18 cellular contexts compared by ENCODE assay signal in the genomic region with DNA sequence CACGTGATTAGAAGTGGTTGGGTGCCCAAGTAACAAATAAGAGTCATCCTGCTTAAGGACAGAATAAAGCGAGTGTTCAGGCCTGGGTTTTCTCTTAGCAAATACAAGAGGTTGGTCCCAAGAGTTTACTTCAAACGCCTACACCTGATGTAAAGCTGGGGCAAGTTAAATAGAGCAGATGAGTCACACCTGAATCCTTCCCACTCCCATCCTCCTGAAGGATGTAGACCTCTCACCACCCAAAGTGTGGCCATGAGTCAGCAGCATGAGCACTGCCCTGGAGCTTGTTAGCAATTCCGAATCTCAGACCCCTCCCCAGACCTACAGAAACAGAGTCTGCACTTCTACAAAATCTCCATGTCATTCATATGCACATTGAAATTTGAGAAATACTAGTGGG.
DNase-seq lines count a peak whose midpoint lies in the region; ATAC-seq, FAIRE-seq and TF ChIP-seq lines count a peak whose summit lies in the region.
"Had no signal": no experiment of that assay in that cellular context is flagged by ENCODE, and none has a peak within 500 bp of the region (broad histone marks: within the 10 kb centered on the region; RNA-seq: fewer than 3 reads in every experiment).

No MANE protein-coding gene starts in this region.

- H2AFZ ChIP-seq in HepG2 (ENCODE audit: low read length) (no peak overlapping the region), hepatocyte (no peak overlapping the region)

- in situ Hi-C loops in HepG2 (cut with HindIII; ENCODE audit: extremely low pct_ligation_motif_present, low pct_unique_long_range_greater_than_20kb), result no loop called here

- H3K4me3 ChIP-seq in HepG2 (replicated peaks in 1 of 3; ENCODE audit: insufficient read depth in 1 of 3, low read depth in 2 of 3, low read length in 3 of 3), result no peak overlapping the region
- H3K4me3 ChIP-seq in right lobe of liver, result no peak overlapping the region
- no peak overlapping the region for H3K4me3 ChIP-seq in hepatocyte
- H3K4me3 ChIP-seq: cardiac muscle cell, esophagus squamous epithelium, ovary had no signal

- intact Hi-C loops in HepG2 (cut with micrococcal nuclease; ENCODE audit: unreplicated experiment), result no loop called here
- intact Hi-C loops in right lobe of liver (cut with DNase I), result no loop called here
- intact Hi-C loops in Calu3 (cut with micrococcal nuclease; ENCODE audit: unreplicated experiment), result no loop called here
- intact Hi-C loops in posterior cingulate gyrus (cut with DNase I), result no loop called here

- H3K9me2 ChIP-seq in hepatocyte (replicated peaks; ENCODE audit: insufficient read depth), result no peaks in the 10 kb centered on the region

- H3K27ac ChIP-seq in HepG2 (ENCODE audit: extremely low read length, insufficient read depth, low read length) (no peak overlapping the region), right lobe of liver (no peak overlapping the region), hepatocyte (no peak overlapping the region)
- H3K27ac ChIP-seq: cardiac muscle cell, esophagus squamous epithelium, ovary had no signal

- TF ChIP-seq CTCF in HepG2 (CRISPR knock-in tag; IDR thresholded peaks at IDR 0.05) (no peak), right lobe of liver (IDR thresholded peaks at IDR 0.05) (no peak), WTC11 (IDR thresholded peaks at IDR 0.05) (no peak), hepatocyte (IDR thresholded peaks at IDR 0.05; ENCODE audit: poor library complexity) (no peak), Calu3 (IDR thresholded peaks at IDR 0.05; ENCODE audit: unreplicated experiment) (no peak), chondrocyte (IDR thresholded peaks at IDR 0.05) (no peak)

- H3K36me3 Mint-ChIP-seq in WTC11 (no peaks in the 10 kb centered on the region), Calu3 (ENCODE audit: insufficient read depth, unreplicated experiment) (no peaks in the 10 kb centered on the region), chondrocyte (ENCODE audit: low read depth) (no peaks in the 10 kb centered on the region)

- H3K27me3 ChIP-seq in HepG2 (ENCODE audit: control insufficient read depth in 1 of 2, insufficient read depth in 2 of 2, low read length in 2 of 2) (no peaks in the 10 kb centered on the region), right lobe of liver (no peaks in the 10 kb centered on the region), hepatocyte (no peaks in the 10 kb centered on the region)
- H3K27me3 ChIP-seq: cardiac muscle cell, esophagus squamous epithelium, ovary had no signal

- H3K4me2 ChIP-seq in HepG2 (ENCODE audit: low read depth, low read length) (no peak overlapping the region), hepatocyte (no peak overlapping the region)

- H3K9me3 Mint-ChIP-seq in WTC11, result peaks cover 4% of the 10 kb centered on the region; the same call in 1 of the 2 replicates
- no peaks in the 10 kb centered on the region for H3K9me3 Mint-ChIP-seq in Calu3 (ENCODE audit: low read depth, unreplicated experiment)
- peaks cover 5% of the 10 kb centered on the region for H3K9me3 Mint-ChIP-seq in chondrocyte (ENCODE audit: low read depth)
- H3K9me3 Mint-ChIP-seq: activated B cell treated with CpG ODN at 0.5 μM for 24 hours had no signal

- no peak overlapping the region for H3K9ac ChIP-seq in HepG2 (ENCODE audit: insufficient read depth, low read depth, low read length)

- H3K9me3 ChIP-seq in HepG2 (ENCODE audit: low read length) (no peaks in the 10 kb centered on the region), right lobe of liver (no peaks in the 10 kb centered on the region), hepatocyte (ENCODE audit: low read depth) (no peaks in the 10 kb centered on the region)
- H3K9me3 ChIP-seq: esophagus squamous epithelium, ovary had no signal

- DNase-seq in HepG2 (ENCODE audit: low spot score), result peak; percentile 18
- DNase-seq in right lobe of liver, result no peak
- no peak for DNase-seq in WTC11 (ENCODE audit: low spot score)
- DNase-seq in hepatocyte (ENCODE audit: low spot score), result peak; percentile 34
- no peak for DNase-seq in Calu3
- DNase-seq in posterior cingulate gyrus, result no peak
- no peak for DNase-seq in chondrocyte (ENCODE audit: low spot score)
- DNase-seq: activated B cell treated with CpG ODN at 0.5 μM for 24 hours; activated T-cell treated with anti-CD3 and anti-CD28 coated beads, Interleukin-2, amount 50 U/mL, for 1 hour; esophagus squamous epithelium; KBM-7; NCI-H2081 treated with DMSO at 0.1 percent for 48 hours; ovary; stimulated activated CD4-positive, alpha-beta T cell treated with anti-CD3 and anti-CD28 coated beads, Interleukin-1b, Interleukin-23, amount 100 ng/mL, for 48 hours; stimulated activated naive CD4-positive, alpha-beta T cell treated with Interleukin-2 at 50 U/mL for 16 hours had no signal

- no TSS peak for BruUV-seq in HepG2 (replicated peaks; lab: Mats Ljungman, UMichigan)
- BruUV-seq in Calu3 (replicated peaks; lab: Mats Ljungman, UMichigan), result no TSS peak

- no peaks in the 10 kb centered on the region for H3K36me3 ChIP-seq in HepG2 (replicated peaks in 1 of 2; ENCODE audit: control insufficient read depth in 1 of 2, insufficient read depth in 2 of 2, low read length in 2 of 2)
- H3K36me3 ChIP-seq in right lobe of liver, result no peaks in the 10 kb centered on the region
- H3K36me3 ChIP-seq in hepatocyte (replicated peaks; ENCODE audit: insufficient read depth, low read depth), result no peaks in the 10 kb centered on the region
- H3K36me3 ChIP-seq: cardiac muscle cell, esophagus squamous epithelium, ovary had no signal

- no peaks in the 10 kb centered on the region for H4K20me1 ChIP-seq in HepG2 (ENCODE audit: insufficient read depth, low read length)
- H4K20me1 ChIP-seq in hepatocyte (ENCODE audit: insufficient read depth, poor library complexity, severe bottlenecking), result no peaks in the 10 kb centered on the region

- TF ChIP-seq POLR2A in HepG2 (IDR thresholded peaks at IDR 0.05; ENCODE audit: insufficient read depth in 1 of 2, low read depth in 2 of 2, low read length in 2 of 2), result no peak
- TF ChIP-seq POLR2A in right lobe of liver (IDR thresholded peaks at IDR 0.05), result no peak

- no peak for FAIRE-seq in HepG2 (lab: Jason Lieb, UNC)
- FAIRE-seq: G401.6 had no signal

- no peaks in the 10 kb centered on the region for H3K4me1 ChIP-seq in HepG2 (ENCODE audit: insufficient read depth, low read length)
- no peaks in the 10 kb centered on the region for H3K4me1 ChIP-seq in right lobe of liver
- no peaks in the 10 kb centered on the region for H3K4me1 ChIP-seq in hepatocyte (ENCODE audit: insufficient read depth)
- H3K4me1 ChIP-seq: esophagus squamous epithelium had no signal

- H3K4me3 Mint-ChIP-seq in WTC11 (no peak overlapping the region), Calu3 (ENCODE audit: low read depth, unreplicated experiment) (no peak overlapping the region), chondrocyte (ENCODE audit: unreplicated experiment) (no peak overlapping the region)
- H3K4me3 Mint-ChIP-seq: activated B cell treated with CpG ODN at 0.5 μM for 24 hours had no signal

- CTCF ChIA-PET in HepG2 (lab: Yijun Ruan, JAX; ENCODE audit: low intra/inter-chr PET ratio, low total read pairs) (no interaction called here), WTC11 (lab: Charles Lee) (interaction anchor here (1.0 kb wide), 1 partner anchor 10 kb away, joined by 3 read pairs; no protein-coding TSS in a partner anchor), Calu3 (lab: Charles Lee) (no interaction called here)

- H3K79me2 ChIP-seq in HepG2 (ENCODE audit: insufficient read depth, low read length) (no peaks in the 10 kb centered on the region), hepatocyte (no peaks in the 10 kb centered on the region)

- H3K27ac Mint-ChIP-seq in WTC11 (peak overlapping the region; percentile 44; the same call in 1 of the 2 replicates), Calu3 (ENCODE audit: unreplicated experiment) (no peak overlapping the region), chondrocyte (ENCODE audit: unreplicated experiment) (no peak overlapping the region)
- H3K27ac Mint-ChIP-seq: activated B cell treated with CpG ODN at 0.5 μM for 24 hours had no signal

- no peak for TF ChIP-seq RAD21 in HepG2 (CRISPR knock-in tag; IDR thresholded peaks at IDR 0.05)

- 0% methylated on average over 4 of the region's 4 CpGs for WGBS in HepG2 (ENCODE audit: low lambda C conversion rate)
- WGBS in right lobe of liver (ENCODE audit: insufficient coverage, low coverage, low lambda C conversion rate, missing lambda C conversion rate), result 45% methylated on average over 4 of the region's 4 CpGs
- WGBS in hepatocyte (ENCODE audit: low lambda C conversion rate, missing lambda C conversion rate), result 49% methylated on average over 4 of the region's 4 CpGs

- H3K27me3 Mint-ChIP-seq in WTC11 (ENCODE audit: low read depth), result peaks cover 2% of the 10 kb centered on the region; the same call in 1 of the 2 replicates
- peaks cover 50% of the 10 kb centered on the region for H3K27me3 Mint-ChIP-seq in Calu3 (ENCODE audit: unreplicated experiment)
- no peaks in the 10 kb centered on the region for H3K27me3 Mint-ChIP-seq in chondrocyte (ENCODE audit: low read depth)

- H3K4me1 Mint-ChIP-seq in WTC11, result peaks cover 34% of the 10 kb centered on the region
- H3K4me1 Mint-ChIP-seq in Calu3 (ENCODE audit: low read depth, unreplicated experiment), result no peaks in the 10 kb centered on the region
- peaks cover 6% of the 10 kb centered on the region for H3K4me1 Mint-ChIP-seq in chondrocyte (ENCODE audit: low read depth)
- H3K4me1 Mint-ChIP-seq: activated B cell treated with CpG ODN at 0.5 μM for 24 hours had no signal

- no peak for TF ChIP-seq EP300 in HepG2 (IDR thresholded peaks at IDR 0.05; ENCODE audit: low read depth in 2 of 2, low read length in 2 of 2)
- no peak for TF ChIP-seq EP300 in HepG2 (CRISPR knock-in tag; IDR thresholded peaks at IDR 0.05; ENCODE audit: borderline replicate concordance)

- ATAC-seq in HepG2 (no peak), right lobe of liver (no peak), WTC11 (peak; percentile 98), HG03025 (IDR thresholded peaks at IDR 0.05; ENCODE audit: low FRiP score, unreplicated experiment) (no peak)

- POLR2A ChIA-PET in HepG2 (lab: Yijun Ruan, JAX) (no interaction called here), WTC11 (lab: Charles Lee) (no interaction called here)

TF ChIP-seq in HepG2, 621 proteins besides CTCF, POLR2A, EP300 and RAD21 (continues in another document):
- TF ChIP-seq FOXO1 (CRISPR knock-in tag; IDR thresholded peaks at IDR 0.05) (no peak), CHCHD3 (CRISPR knock-in tag; IDR thresholded peaks at IDR 0.05) (no peak), NFIB (CRISPR knock-in tag; IDR thresholded peaks at IDR 0.05; ENCODE audit: borderline replicate concordance) (no peak), ZNF432 (CRISPR knock-in tag; IDR thresholded peaks at IDR 0.05; ENCODE audit: borderline replicate concordance) (no peak), SAFB2 (CRISPR knock-in tag; IDR thresholded peaks at IDR 0.05; ENCODE audit: borderline replicate concordance, low read depth) (no peak)

TF ChIP-seq in WTC11, 78 proteins besides CTCF, POLR2A, EP300 and RAD21:
- no peak for TF ChIP-seq OVOL2 (CRISPR knock-in tag; IDR thresholded peaks at IDR 0.05; ENCODE audit: borderline replicate concordance)
- TF ChIP-seq NFE2L1 (CRISPR knock-in tag; IDR thresholded peaks at IDR 0.05), result peak; percentile 86; the same call in 1 of the 2 replicates

Comparison
In these comparisons a context has a peak if more than half of its experiments do, and no peak if none do; other contexts are left out.
1. DNase-seq: peak in HepG2 (single experiment) and hepatocyte (single experiment); none in right lobe of liver (0 of 3), WTC11 (single experiment), Calu3 (single experiment), posterior cingulate gyrus (0 of 10) and chondrocyte (single experiment).